In the genomic region with DNA sequence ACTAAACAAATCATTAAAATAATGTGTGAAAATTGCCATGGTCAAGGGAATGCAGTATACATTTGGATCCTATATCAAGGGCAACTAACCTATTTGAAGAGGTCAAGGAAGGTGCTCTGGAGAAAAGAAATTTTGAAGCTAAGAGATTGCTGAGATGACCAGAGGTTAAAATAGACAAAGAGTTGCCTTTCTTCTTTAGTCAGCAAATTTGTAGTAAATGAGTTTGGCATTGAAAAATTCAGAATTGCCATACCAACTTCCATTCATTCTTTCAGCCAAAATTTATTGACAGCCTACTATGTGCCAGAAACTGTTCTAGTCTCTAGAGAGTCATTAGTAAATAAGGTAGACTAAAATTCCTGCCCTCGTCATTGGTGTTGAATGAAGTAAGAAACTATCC, we compare ENCODE assay signal across 34 cellular contexts.
"Had no signal": no experiment of that assay in that cellular context is flagged by ENCODE, and none has a peak within 500 bp of the region (broad histone marks: within the 10 kb centered on the region; RNA-seq: fewer than 3 reads in every experiment).

No MANE protein-coding gene starts in this region.

- H3K27ac ChIP-seq: adrenal gland, body of pancreas, brain microvascular endothelial cell, breast epithelium, VCaP had no signal

- H3K9me3 ChIP-seq: body of pancreas had no signal

- H3K27me3 ChIP-seq: adrenal gland, body of pancreas, brain microvascular endothelial cell, breast epithelium had no signal

- ATAC-seq: activated CD8-positive, alpha-beta T cell treated with anti-CD3 and anti-CD28 coated beads for 36 hours; activated naive CD4-positive, alpha-beta T cell treated with anti-CD3 and anti-CD28 coated beads, Interleukin-2, amount 50 U/mL, for 72 hours; activated T-cell treated with anti-CD3 and anti-CD28 coated beads, Interleukin-2, amount 50 U/mL, for 4 hours; activated T-cell treated with anti-CD3 and anti-CD28 coated beads, Interleukin-2, amount 50 U/mL, for 72 hours; activated T-helper 17 cell treated with anti-CD3 and anti-CD28 coated beads, Interleukin-2, amount 50 U/mL, for 72 hours; body of pancreas had no signal

- FAIRE-seq: astrocyte, colon, TTC549 had no signal

- H3K36me3 ChIP-seq: adrenal gland, brain microvascular endothelial cell, breast epithelium had no signal

- DNase-seq: activated B cell treated with CpG ODN at 0.5 μM for 24 hours; activated CD4-positive, alpha-beta memory T cell treated with anti-CD3 and anti-CD28 coated beads for 36 hours; activated CD4-positive, alpha-beta T cell treated with anti-CD3 and anti-CD28 coated beads for 4 hours; activated CD4-positive, alpha-beta T cell treated with anti-CD3 and anti-CD28 coated beads, Interleukin-2, amount 10 ng/mL, durations not matched to agents 24 days and 14 days; activated CD4-positive, alpha-beta T cell treated with anti-CD3 and anti-CD28 coated beads, Interleukin-2, amount 50 U/mL, for 1 hour; activated CD4-positive, alpha-beta T cell treated with anti-CD3 and anti-CD28 coated beads, Interleukin-2, amount 50 U/mL, for 4 hours; activated CD4-positive, CD25-positive, alpha-beta regulatory T cell treated with anti-CD3 and anti-CD28 coated beads, Interleukin-2, amount 50 U/mL, for 72 hours; activated CD8-positive, alpha-beta memory T cell treated with anti-CD3 and anti-CD28 coated beads, Interleukin-2, amount 50 U/mL, for 4 hours; activated CD8-positive, alpha-beta T cell treated with anti-CD3 and anti-CD28 coated beads for 36 hours; activated effector memory CD4-positive, alpha-beta T cell treated with anti-CD3 and anti-CD28 coated beads, Interleukin-2, amount 50 U/mL, for 16 hours; activated gamma-delta T cell treated with Interleukin-2 at 50 U/mL for 16 hours; activated naive CD4-positive, alpha-beta T cell; activated naive CD4-positive, alpha-beta T cell treated with anti-CD3 and anti-CD28 coated beads for 36 hours; activated naive CD4-positive, alpha-beta T cell treated with anti-CD3 and anti-CD28 coated beads, Interleukin-2, amount 50 U/mL, for 16 hours; activated naive CD8-positive, alpha-beta T cell treated with anti-CD3 and anti-CD28 coated beads for 36 hours; activated T-cell treated with anti-CD3 and anti-CD28 coated beads for 4 hours; activated T-cell treated with anti-CD3 and anti-CD28 coated beads, Interleukin-2, amount 50 U/mL, for 1 hour; activated T-cell treated with anti-CD3 and anti-CD28 coated beads, Interleukin-2, amount 50 U/mL, for 4 hours; activated T-cell treated with anti-CD3 and anti-CD28 coated beads, Interleukin-2, amount 50 U/mL, for 72 hours; adrenal gland; amniotic stem cell; aorta; body of pancreas; brain microvascular endothelial cell; central memory CD4-positive, alpha-beta T cell; T-helper 2 cell; T-helper 9 cell had no signal

- H3K4me3 ChIP-seq: adrenal gland, body of pancreas, breast epithelium had no signal

- H3K4me1 ChIP-seq: adrenal gland, body of pancreas, breast epithelium had no signal
